In genomic region chrX:109472939-109473713, GRCh38 we compare ENCODE assay signal across 9 cellular contexts. TPM values are rescaled to one million over a fixed set of nuclear protein-coding genes. Genes with fewer than 3 reads are reported as not detected.
DNase-seq lines count a peak whose midpoint lies in the region; ATAC-seq and TF ChIP-seq lines count a peak whose summit lies in the region.
"Had no signal": no experiment of that assay in that cellular context is flagged by ENCODE, and none has a peak within 500 bp of the region (broad histone marks: within the 10 kb centered on the region; RNA-seq: fewer than 3 reads in every experiment).

No MANE protein-coding gene starts in this region.

- no peaks in the 10 kb centered on the region for H3K79me2 ChIP-seq in HCT116 (ENCODE audit: insufficient read depth, low read length)

- H3K4me1 Mint-ChIP-seq in CD8-positive, alpha-beta T cell (ENCODE audit: low read depth): peaks cover 4% of the 10 kb centered on the region
- H3K4me1 Mint-ChIP-seq: stimulated activated naive B cell treated with anti-CD40 and anti-IgM and Interleukin-4, amounts not matched to agents 10 μg/mL and 1 μg/mL and 100 μg/mL, for 72 hours had no signal

- H3K27me3 ChIP-seq in CD8-positive, alpha-beta T cell (ENCODE audit: insufficient read depth, low read length): no peaks in the 10 kb centered on the region
- H3K27me3 ChIP-seq in HCT116 (ENCODE audit: insufficient read depth, low read length) (no peaks in the 10 kb centered on the region), WERI-Rb-1 (ENCODE audit: insufficient read depth, low read depth, severe bottlenecking) (peaks cover 69% of the 10 kb centered on the region)

- peak; percentile 42 for TF ChIP-seq RAD21 in HCT116 (IDR thresholded peaks at IDR 0.05; ENCODE audit: low read depth)

- no peak overlapping the region for H3K4me3 Mint-ChIP-seq in CD8-positive, alpha-beta T cell
- H3K4me3 Mint-ChIP-seq: stimulated activated naive B cell treated with anti-CD40 and anti-IgM and Interleukin-4, amounts not matched to agents 10 μg/mL and 1 μg/mL and 100 μg/mL, for 72 hours had no signal

- H3K27ac ChIP-seq in CD8-positive, alpha-beta T cell (ENCODE audit: low read depth, low read length): no peak overlapping the region
- H3K27ac ChIP-seq in HCT116 (ENCODE audit: low read depth, low read length) (no peak overlapping the region), WERI-Rb-1 (no peak overlapping the region)

- BruUV-seq in HCT116 (replicated peaks; lab: Mats Ljungman, UMichigan): no TSS peak

- no peaks in the 10 kb centered on the region for H4K20me1 ChIP-seq in HCT116 (ENCODE audit: insufficient read depth)

- DNase-seq in CD8-positive, alpha-beta T cell: no peak
- DNase-seq in HCT116 (ENCODE audit: low read depth, low spot score) (peak; percentile 27), WERI-Rb-1 (peak; percentile 40), germinal center (ENCODE audit: low spot score) (peak; percentile 2), NCI-H2196 treated with DMSO at 0.1 percent for 48 hours (lab: John Stamatoyannopoulos, UW; ENCODE audit: unreplicated experiment) (no peak), COLO668 (lab: John Stamatoyannopoulos, UW; ENCODE audit: unreplicated experiment) (no peak), NCI-H2171 treated with DMSO at 0.1 percent for 48 hours (lab: John Stamatoyannopoulos, UW) (no peak)
- DNase-seq: stimulated activated naive B cell treated with anti-CD40 and anti-IgM and Interleukin-4, amounts not matched to agents 10 μg/mL and 1 μg/mL and 100 μg/mL, for 72 hours had no signal

- no peaks in the 10 kb centered on the region for H3K4me1 ChIP-seq in CD8-positive, alpha-beta T cell (ENCODE audit: insufficient read depth, low read length)
- H3K4me1 ChIP-seq in HCT116 (ENCODE audit: control insufficient read depth in 1 of 2, insufficient read depth in 2 of 2, low read length in 2 of 2): peaks cover 3 to 17% of the 10 kb centered on the region in 2 experiments; a peak in 2 of 4 replicates

- H3K9me3 Mint-ChIP-seq in CD8-positive, alpha-beta T cell: no peaks in the 10 kb centered on the region
- H3K9me3 Mint-ChIP-seq: stimulated activated naive B cell treated with anti-CD40 and anti-IgM and Interleukin-4, amounts not matched to agents 10 μg/mL and 1 μg/mL and 100 μg/mL, for 72 hours had no signal

- CTCF ChIA-PET in CD8-positive, alpha-beta T cell (lab: Charles Lee): no interaction called here
- CTCF ChIA-PET in HCT116 (lab: Charles Lee): interaction anchor here (0.6 to 2.0 kb wide), 12 partner anchors 9 to 774 kb away, joined by 3 to 8 read pairs (median 4); no protein-coding TSS in a partner anchor

- no peaks in the 10 kb centered on the region for H3K9me2 ChIP-seq in HCT116 (ENCODE audit: insufficient read depth)

- ATAC-seq in CD8-positive, alpha-beta T cell: peak; percentile 36
- ATAC-seq in HCT116: peak; percentile 62
- no peak for ATAC-seq in GM21423 (IDR thresholded peaks at IDR 0.05; ENCODE audit: unreplicated experiment)

- H3K36me3 Mint-ChIP-seq in CD8-positive, alpha-beta T cell: no peaks in the 10 kb centered on the region
- H3K36me3 Mint-ChIP-seq: stimulated activated naive B cell treated with anti-CD40 and anti-IgM and Interleukin-4, amounts not matched to agents 10 μg/mL and 1 μg/mL and 100 μg/mL, for 72 hours had no signal

- POLR2A ChIA-PET in CD8-positive, alpha-beta T cell (lab: Charles Lee): no interaction called here
- POLR2A ChIA-PET in HCT116 (lab: Charles Lee): interaction anchor here (0.8 kb wide), 1 partner anchor 418 kb away, joined by 3 read pairs; no protein-coding TSS in a partner anchor

- peaks cover 6% of the 10 kb centered on the region for H3K27me3 Mint-ChIP-seq in CD8-positive, alpha-beta T cell (ENCODE audit: low read depth)

- RAD21 ChIA-PET in HCT116 (lab: Charles Lee; ENCODE audit: low non-redundant PET in 1 of 2, low total read pairs in 2 of 2, uncharacterized antibody in 2 of 2, unreplicated experiment in 2 of 2): interaction anchor here in 1 of 2 experiments (0.7 kb wide), 1 partner anchor 30 kb away, joined by 7 read pairs; no protein-coding TSS in a partner anchor

- H3K9ac ChIP-seq in HCT116 (ENCODE audit: low read length): no peak overlapping the region

- no peak for TF ChIP-seq POLR2A in HCT116 (IDR thresholded peaks at IDR 0.05; ENCODE audit: borderline replicate concordance, extremely low read depth, insufficient read depth, insufficient read length)

- H3K27ac Mint-ChIP-seq in CD8-positive, alpha-beta T cell: no peak overlapping the region
- H3K27ac Mint-ChIP-seq: stimulated activated naive B cell treated with anti-CD40 and anti-IgM and Interleukin-4, amounts not matched to agents 10 μg/mL and 1 μg/mL and 100 μg/mL, for 72 hours had no signal

- peak overlapping the region; percentile 33 for H3K4me2 ChIP-seq in HCT116 (ENCODE audit: low read length)

- intact Hi-C loops in CD8-positive, alpha-beta T cell (cut with DNase I, micrococcal nuclease): no loop called here
- intact Hi-C loops in HCT116 (cut with micrococcal nuclease): loop anchor here (10.0 kb wide), 1 partner anchor 768 kb away; no protein-coding TSS in a partner anchor

- H3K9me3 ChIP-seq in CD8-positive, alpha-beta T cell (ENCODE audit: low read length): no peaks in the 10 kb centered on the region
- no peaks in the 10 kb centered on the region for H3K9me3 ChIP-seq in HCT116 (ENCODE audit: control insufficient read depth in 1 of 2, insufficient read depth in 1 of 2, low read depth in 1 of 2, low read length in 2 of 2)
- H3K9me3 ChIP-seq in WERI-Rb-1 (ENCODE audit: severe bottlenecking): no peaks in the 10 kb centered on the region

- no peaks in the 10 kb centered on the region for H3K36me3 ChIP-seq in CD8-positive, alpha-beta T cell (ENCODE audit: insufficient read depth, low read length)
- H3K36me3 ChIP-seq in HCT116 (ENCODE audit: control insufficient read depth in 1 of 2, insufficient read depth in 2 of 2, low read length in 2 of 2) (no peaks in the 10 kb centered on the region), WERI-Rb-1 (no peaks in the 10 kb centered on the region)

- H2AFZ ChIP-seq in HCT116 (ENCODE audit: low read depth, low read length, poor library complexity, severe bottlenecking): peak overlapping the region; percentile 45

- no peak for TF ChIP-seq CTCF in CD8-positive, alpha-beta T cell (IDR thresholded peaks at IDR 0.05)
- TF ChIP-seq CTCF in HCT116 (IDR thresholded peaks at IDR 0.05 in 2 of 3, conservative IDR thresholded peaks at IDR 0.05 in 1 of 3; ENCODE audit: borderline replicate concordance in 1 of 3, insufficient read depth in 1 of 3, low read depth in 2 of 3, low read length in 2 of 3): peak; percentile 39 to 46 (median 40); a peak in 5 of 6 replicates
- peak; percentile 41; the same call in 1 of the 2 replicates for TF ChIP-seq CTCF in WERI-Rb-1 (IDR thresholded peaks at IDR 0.05; ENCODE audit: low read depth, low read length)

- H3K4me3 ChIP-seq in CD8-positive, alpha-beta T cell (ENCODE audit: low read depth, low read length): no peak overlapping the region
- H3K4me3 ChIP-seq in HCT116 (replicated peaks in 1 of 2; ENCODE audit: low read depth in 1 of 2, low read length in 2 of 2) (no peak overlapping the region), WERI-Rb-1 (ENCODE audit: low read depth, low read length) (no peak overlapping the region)

TF ChIP-seq in HCT116, 20 proteins besides CTCF, POLR2A, EP300 and RAD21:
- TF ChIP-seq ELF1 (IDR thresholded peaks at IDR 0.05; ENCODE audit: borderline replicate concordance, low read depth) (no peak), CEBPB (IDR thresholded peaks at IDR 0.05; ENCODE audit: low read depth) (no peak), YY1 (IDR thresholded peaks at IDR 0.05; ENCODE audit: extremely low read depth, insufficient replicate concordance, low read depth, low read length) (no peak), SRF (IDR thresholded peaks at IDR 0.05; ENCODE audit: low read depth) (no peak)

RNA-seq across cellular contexts. Expression of gene GUCY2F, which starts 8.8 kb away (rescaled TPM):
- total RNA-seq in CD8-positive, alpha-beta T cell: not detected
- total RNA-seq in HCT116 (2021; ENCODE audit: unreplicated experiment): not detected
- polyA plus RNA-seq in HCT116 (2012): not detected in 2 replicates

Comparison
In these comparisons a context has a peak if more than half of its experiments do, and no peak if none do; other contexts are left out.
1. DNase-seq: peak in HCT116 (single experiment), WERI-Rb-1 (single experiment) and germinal center (single experiment); none in CD8-positive, alpha-beta T cell (0 of 7), NCI-H2196 treated with DMSO at 0.1 percent for 48 hours (single experiment), COLO668 (single experiment) and NCI-H2171 treated with DMSO at 0.1 percent for 48 hours (single experiment).